In the genomic region with DNA sequence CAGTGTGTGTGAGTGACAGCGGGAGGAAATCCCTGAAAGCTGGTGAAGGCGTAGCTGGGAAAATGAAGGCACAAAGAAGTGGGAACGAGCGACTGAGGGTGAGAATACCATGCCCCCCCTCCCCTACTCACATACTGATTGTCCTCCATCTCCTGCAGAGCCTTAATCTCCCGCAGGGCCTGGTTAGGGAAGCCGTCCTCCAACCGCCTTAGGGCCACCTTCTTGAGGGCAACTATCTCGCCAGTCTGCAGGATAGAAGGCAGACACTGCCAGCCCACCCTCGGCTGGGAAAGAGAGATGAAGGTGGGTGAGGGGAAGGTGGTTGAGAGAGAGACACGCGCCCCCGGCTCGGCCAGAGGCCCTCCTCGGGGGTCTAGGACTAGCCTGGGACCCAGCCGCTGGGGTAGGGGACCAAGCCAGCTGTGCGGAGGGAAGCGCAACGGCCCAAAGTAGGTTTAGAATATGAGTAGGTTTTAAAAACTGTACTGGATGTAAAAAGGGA, we compare ENCODE assay signal across 8 cellular contexts. TPM values are rescaled to one million over a fixed set of nuclear protein-coding genes. Genes with fewer than 3 reads are reported as not detected.
A peak's percentile ranks its signal among the peaks of the same experiment; 100 is the strongest.
DNase-seq lines count a peak whose midpoint lies in the region; ATAC-seq and TF ChIP-seq lines count a peak whose summit lies in the region.

No MANE protein-coding gene starts in this region.

- no peaks in the 10 kb centered on the region for H3K9me3 Mint-ChIP-seq in T-cell

- CTCF ChIA-PET in T-cell (lab: Charles Lee) = interaction anchor here (0.5 to 1.2 kb wide), 2 partner anchors 37 to 103 kb away, joined by 5 to 6 read pairs; no protein-coding TSS in a partner anchor

- POLR2A ChIA-PET in T-cell (lab: Charles Lee) = interaction anchor here in 1 of 2 donors (0.6 kb wide), 2 partner anchors 7 to 347 kb away, joined by 3 to 6 read pairs; no protein-coding TSS in a partner anchor

- H3K4me3 Mint-ChIP-seq in T-cell = peak overlapping the region; percentile 91 to 94 (median 92)

- ATAC-seq in GM21723 (IDR thresholded peaks at IDR 0.05; ENCODE audit: unreplicated experiment) = peak; percentile 7
- no peak for ATAC-seq in T-cell (replicated peaks in 1 of 4)
- ATAC-seq in GM19328 (IDR thresholded peaks at IDR 0.05; ENCODE audit: unreplicated experiment) = no peak
- no peak for ATAC-seq in activated CD4-positive, CD25-positive, alpha-beta regulatory T cell treated with anti-CD3 and anti-CD28 coated beads, Interleukin-2, amount 50 U/mL, for 24 hours

- peaks cover 16% of the 10 kb centered on the region for H3K36me3 Mint-ChIP-seq in T-cell

- H3K27me3 Mint-ChIP-seq in T-cell = no peaks in the 10 kb centered on the region

- TF ChIP-seq CTCF in fibroblast of villous mesenchyme (IDR thresholded peaks at IDR 0.05; ENCODE audit: insufficient read depth, low read depth, low read length) = no peak
- no peak for TF ChIP-seq CTCF in retinal pigment epithelial cell (conservative IDR thresholded peaks at IDR 0.05; ENCODE audit: low read depth, low read length)

- H3K27ac Mint-ChIP-seq in T-cell = peak overlapping the region; percentile 82 to 97

- H3K4me1 Mint-ChIP-seq in T-cell = peaks cover 29 to 36% (median 29%) of the 10 kb centered on the region in 3 donors

- DNase-seq in T-cell = peak in 2 of 34 experiments; percentile 2 to 7
- DNase-seq in fibroblast of villous mesenchyme (ENCODE audit: low read depth) = peak; percentile 14
- no peak for DNase-seq in retinal pigment epithelial cell (ENCODE audit: low read depth)
- no peak for DNase-seq in T1000 (lab: John Stamatoyannopoulos, UW)
- DNase-seq in NCI-H2107 treated with DMSO at 0.1 percent for 48 hours (lab: John Stamatoyannopoulos, UW; ENCODE audit: unreplicated experiment) = no peak

- H3K4me3 ChIP-seq in fibroblast of villous mesenchyme (ENCODE audit: low read depth, low read length) = peak overlapping the region; percentile 78
- peak overlapping the region; percentile 70 for H3K4me3 ChIP-seq in retinal pigment epithelial cell (ENCODE audit: low read length)

RNA-seq across cellular contexts. Expression of a gene that starts 0.5 kb away (rescaled TPM):
- total RNA-seq in T-cell (10 to 100 TPM in 2 of 5 donors, 1 to 10 TPM in 3; 6.3 to 14.3 (median 9.2) TPM), fibroblast of villous mesenchyme (5.8 and 7.8 TPM in 2 replicates)

RNA-seq across cellular contexts. Expression of a gene that starts 56.1 kb away (rescaled TPM):
- not detected for total RNA-seq in T-cell
- total RNA-seq in fibroblast of villous mesenchyme = not detected in 2 replicates
